8 cellular contexts compared by ENCODE assay signal in the genomic region with DNA sequence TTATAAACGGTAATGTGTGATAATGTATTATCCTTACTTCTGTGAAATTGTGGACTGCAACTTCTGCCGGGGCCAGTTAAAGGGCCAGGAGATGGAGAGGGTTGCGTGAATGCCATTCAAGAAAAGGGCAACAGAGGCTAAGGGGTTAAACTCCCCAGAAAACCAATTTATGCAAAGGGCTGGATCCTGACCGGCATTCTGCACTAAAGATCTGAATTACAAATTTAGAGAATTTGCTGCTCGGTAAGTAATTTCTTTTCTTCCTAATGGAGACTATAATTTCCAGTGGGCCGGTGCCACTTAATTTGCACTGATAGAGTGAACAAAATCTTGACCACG.
DNase-seq lines count a peak whose midpoint lies in the region; ATAC-seq and TF ChIP-seq lines count a peak whose summit lies in the region.

No MANE protein-coding gene starts in this region.

- WGBS in adipose tissue, 3 donors: 49 to 55% (median 52%) methylated on average over 7 of the region's 7 CpGs

- no peaks in the 10 kb centered on the region for H3K27me3 ChIP-seq in lower lobe of right lung (ENCODE audit: low read depth)

- ATAC-seq in lower lobe of right lung: no peak
- ATAC-seq in GM18511 (IDR thresholded peaks at IDR 0.05; ENCODE audit: unreplicated experiment): no peak

- no peak overlapping the region for H3K4me3 ChIP-seq in lower lobe of right lung

- no peaks in the 10 kb centered on the region for H3K9me3 ChIP-seq in lower lobe of right lung

- no peak for TF ChIP-seq CTCF in lower lobe of right lung (IDR thresholded peaks at IDR 0.05)

- intact Hi-C loops in lower lobe of right lung (cut with DNase I): no loop called here

- DNase-seq in DMS79 (lab: John Stamatoyannopoulos, UW) (peak; percentile 0), DMS79 treated with DMSO at 0.1 percent for 48 hours (lab: John Stamatoyannopoulos, UW) (no peak), lower lobe of right lung (no peak), substantia nigra (lab: John Stamatoyannopoulos, UW) (peak in 1 of 49 donors; percentile 39), HT-29 (ENCODE audit: low spot score) (no peak)
- no peak for DNase-seq in stimulated activated CD4-positive, alpha-beta T cell treated with anti-CD3 and anti-CD28 coated beads, Interleukin-2, amount 100 ng/mL, for 48 hours

- H3K27ac ChIP-seq in adipose tissue (ENCODE audit: low read depth, low read length): peak overlapping the region; percentile 72
- H3K27ac ChIP-seq in lower lobe of right lung: peak overlapping the region; percentile 70
- peak overlapping the region; percentile 51 for H3K27ac ChIP-seq in substantia nigra (ENCODE audit: low read depth, low read length, poor library complexity, severe bottlenecking)

- H3K4me1 ChIP-seq in lower lobe of right lung: peaks cover 54% of the 10 kb centered on the region

- no peaks in the 10 kb centered on the region for H3K36me3 ChIP-seq in lower lobe of right lung
